8 cellular contexts compared by ENCODE assay signal in the genomic region with DNA sequence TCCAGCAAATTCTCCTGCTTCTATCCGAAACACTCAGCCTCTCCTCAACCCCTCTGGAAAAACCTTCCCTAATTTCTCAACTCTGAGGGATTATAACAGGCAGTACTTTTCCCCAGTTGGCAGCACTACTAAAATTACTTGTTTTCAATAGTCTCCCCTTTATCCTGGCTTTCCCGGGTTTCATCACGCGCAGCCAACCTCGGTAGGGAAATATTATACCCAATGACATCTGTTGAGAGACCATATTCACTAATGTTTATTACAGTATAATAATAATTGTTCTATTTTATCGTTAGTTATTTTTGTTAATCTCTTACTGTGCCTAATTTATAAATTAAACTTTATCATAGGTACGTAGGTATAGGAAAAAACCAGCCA. TPM values are rescaled to one million over a fixed set of nuclear protein-coding genes. Genes with fewer than 3 reads are reported as not detected.
DNase-seq lines count a peak whose midpoint lies in the region; ATAC-seq and TF ChIP-seq lines count a peak whose summit lies in the region.

No MANE protein-coding gene starts in this region.

- peak overlapping the region; percentile 96 for H3K4me3 ChIP-seq in NB4 (ENCODE audit: low read depth, low read length)

- intact Hi-C loops in natural killer cell (cut with micrococcal nuclease): loop anchor here (1.0 kb wide), 1 partner anchor 99 kb away; the partner anchor contains the start of gene LIPT2

- TF ChIP-seq CTCF in NB4 (IDR thresholded peaks at IDR 0.05; ENCODE audit: low read depth, low read length) (no peak), natural killer cell (IDR thresholded peaks at IDR 0.05) (no peak)

- peak overlapping the region; percentile 92 to 93 for H3K4me3 Mint-ChIP-seq in effector memory CD8-positive, alpha-beta T cell
- H3K4me3 Mint-ChIP-seq in natural killer cell: peak overlapping the region; percentile 99

- DNase-seq in GM03348 (ENCODE audit: low spot score): peak; percentile 25
- no peak for DNase-seq in NB4 (ENCODE audit: low read depth)
- DNase-seq in effector memory CD8-positive, alpha-beta T cell: no peak
- DNase-seq in natural killer cell: no peak
- no peak for DNase-seq in NCI-H128 (lab: John Stamatoyannopoulos, UW; ENCODE audit: unreplicated experiment)
- DNase-seq in stimulated activated CD4-positive, alpha-beta T cell treated with anti-CD3 and anti-CD28 coated beads, Interleukin-1b, Interleukin-23, amount 100 ng/mL, for 48 hours: no peak
- no peak for DNase-seq in KBM-7

- no peak for TF ChIP-seq POLR2A in NB4 (IDR thresholded peaks at IDR 0.05; ENCODE audit: extremely low read depth, insufficient read length)

- ATAC-seq in effector memory CD8-positive, alpha-beta T cell (replicated peaks): no peak
- ATAC-seq in natural killer cell: no peak
- ATAC-seq in GM18520 (IDR thresholded peaks at IDR 0.05; ENCODE audit: unreplicated experiment): no peak

- peaks cover 14 to 19% of the 10 kb centered on the region in 2 donors for H3K4me1 Mint-ChIP-seq in effector memory CD8-positive, alpha-beta T cell (ENCODE audit: low read depth in 2 of 2)
- H3K4me1 Mint-ChIP-seq in natural killer cell: peaks cover 27 to 29% of the 10 kb centered on the region in 2 donors

- H3K9me3 Mint-ChIP-seq in effector memory CD8-positive, alpha-beta T cell: no peaks in the 10 kb centered on the region
- no peaks in the 10 kb centered on the region for H3K9me3 Mint-ChIP-seq in natural killer cell

- peak overlapping the region; percentile 89 to 94 for H3K27ac Mint-ChIP-seq in effector memory CD8-positive, alpha-beta T cell
- peak overlapping the region; percentile 93 to 95 for H3K27ac Mint-ChIP-seq in natural killer cell

- H3K27me3 Mint-ChIP-seq in effector memory CD8-positive, alpha-beta T cell: no peaks in the 10 kb centered on the region
- H3K27me3 Mint-ChIP-seq in natural killer cell (ENCODE audit: low read depth in 2 of 2): peaks cover 0 to 7% of the 10 kb centered on the region in 2 donors

- H3K36me3 Mint-ChIP-seq in effector memory CD8-positive, alpha-beta T cell (ENCODE audit: insufficient read depth): peaks cover 14% of the 10 kb centered on the region
- no peaks in the 10 kb centered on the region for H3K36me3 Mint-ChIP-seq in natural killer cell

- in situ Hi-C loops in KBM-7 (cut with MboI; ENCODE audit: low pct_unique_long_range_greater_than_20kb, low sequenced_read_pairs): no loop called here

RNA-seq across cellular contexts. Expression of gene POLD3, which starts 0.3 kb away (rescaled TPM):
- total RNA-seq in natural killer cell: 10 to 100 TPM in 1 of 3 donors, 1 to 10 TPM in 2; 9.4 to 10.6 (median 9.6) TPM
